8 cellular contexts compared by ENCODE assay signal in genomic region chr11:18395735-18396504, GRCh38. TPM values are rescaled to one million over a fixed set of nuclear protein-coding genes. Genes with fewer than 3 reads are reported as not detected.
DNase-seq lines count a peak whose midpoint lies in the region; ATAC-seq and TF ChIP-seq lines count a peak whose summit lies in the region.

No MANE protein-coding gene starts in this region.

- intact Hi-C loops in aorta (cut with DNase I), result loop anchor here (2.0 to 10.0 kb wide), 4 partner anchors 74 to 151 kb away; partner anchors contain the start of genes GTF2H1 (in 1 of the 2), HPS5 (in 1 of the 2), SAA2 (in 1 of the 2) and TSG101 (in 1 of the 2)

- no peaks in the 10 kb centered on the region for H3K27me3 ChIP-seq in rectal smooth muscle tissue (ENCODE audit: control insufficient read depth, insufficient read depth, low read length)
- no peaks in the 10 kb centered on the region for H3K27me3 ChIP-seq in aorta (ENCODE audit: control insufficient read depth in 1 of 2, insufficient read depth in 2 of 2, low read length in 1 of 2)

- in situ Hi-C loops in astrocyte of the cerebellum (cut with HindIII; ENCODE audit: low sequenced_read_pairs), result no loop called here

- H3K4me1 ChIP-seq in rectal smooth muscle tissue (ENCODE audit: control insufficient read depth, insufficient read depth, low read length), result peaks cover 3% of the 10 kb centered on the region
- no peaks in the 10 kb centered on the region for H3K4me1 ChIP-seq in aorta (ENCODE audit: control insufficient read depth in 1 of 2, insufficient read depth in 2 of 2, low read length in 2 of 2)

- no peaks in the 10 kb centered on the region for H3K9me3 ChIP-seq in aorta (ENCODE audit: control insufficient read depth, low read length)

- H3K9ac ChIP-seq in rectal smooth muscle tissue (ENCODE audit: low read length), result peak overlapping the region; percentile 82

- 0% methylated on average over 46 of the region's 46 CpGs for WGBS in aorta, 2 donors

- no peak for TF ChIP-seq CTCF in astrocyte of the cerebellum (IDR thresholded peaks at IDR 0.05; ENCODE audit: low read depth, low read length, missing control alignments)

- ATAC-seq in GM18505 (IDR thresholded peaks at IDR 0.05; ENCODE audit: unreplicated experiment), result peak; percentile 64
- ATAC-seq in HG02973 (IDR thresholded peaks at IDR 0.05; ENCODE audit: unreplicated experiment), result peak; percentile 69
- ATAC-seq in aorta (ENCODE audit: low FRiP score), result peak; percentile 96

- TF ChIP-seq POLR2A in GM18505 (IDR thresholded peaks at IDR 0.05; ENCODE audit: borderline replicate concordance, extremely low read depth, insufficient read depth, insufficient read length), result peak; percentile 75

- H3K27ac ChIP-seq in rectal smooth muscle tissue (ENCODE audit: low read depth, low read length) (peak overlapping the region; percentile 97), aorta (ENCODE audit: low read depth in 1 of 2, low read length in 2 of 2) (peak overlapping the region in 1 of 2 donors; percentile 75)

- H3K36me3 ChIP-seq in rectal smooth muscle tissue (ENCODE audit: control insufficient read depth, insufficient read depth, low read length) (peaks cover 26% of the 10 kb centered on the region), aorta (ENCODE audit: control insufficient read depth in 1 of 2, insufficient read depth in 2 of 2, low read length in 1 of 2) (peaks cover 6 to 8% of the 10 kb centered on the region in 2 donors)

- H3K4me3 ChIP-seq in astrocyte of the cerebellum (ENCODE audit: low read depth, low read length) (peak overlapping the region; percentile 96), rectal smooth muscle tissue (ENCODE audit: low read length) (peak overlapping the region; percentile 98), aorta (ENCODE audit: low read length in 2 of 2) (peak overlapping the region; percentile 71 to 81)

- DNase-seq in NCI-H2029 (lab: John Stamatoyannopoulos, UW) (peak; percentile 99), T-helper 9 cell (peak; percentile 84), astrocyte of the cerebellum (ENCODE audit: low read depth) (peak; percentile 98), hepatic stellate cell (ENCODE audit: low spot score) (peak; percentile 97), aorta (peak; percentile 99)

RNA-seq across cellular contexts. Expression of gene LDHA, which starts 1.6 kb away (rescaled TPM):
- 100 to 1,000 TPM; 590 to 591 TPM for total RNA-seq in aorta
- polyA plus RNA-seq in aorta, result 100 to 1,000 TPM; 539 to 584 TPM

RNA-seq across cellular contexts. Expression of gene LDHC, which starts 16.2 kb away (rescaled TPM):
- total RNA-seq in aorta, result under 1 TPM in 1 of 2 donors, not detected in 1; 0.60 TPM
- under 1 TPM in 1 of 2 donors, not detected in 1; 0.56 TPM for polyA plus RNA-seq in aorta

RNA-seq across cellular contexts. Expression of gene LDHAL6A, which starts 59.7 kb away (rescaled TPM):
- total RNA-seq in aorta, result not detected
- polyA plus RNA-seq in aorta, result not detected
